ENCODE assay signal across 9 cellular contexts in the genomic region with DNA sequence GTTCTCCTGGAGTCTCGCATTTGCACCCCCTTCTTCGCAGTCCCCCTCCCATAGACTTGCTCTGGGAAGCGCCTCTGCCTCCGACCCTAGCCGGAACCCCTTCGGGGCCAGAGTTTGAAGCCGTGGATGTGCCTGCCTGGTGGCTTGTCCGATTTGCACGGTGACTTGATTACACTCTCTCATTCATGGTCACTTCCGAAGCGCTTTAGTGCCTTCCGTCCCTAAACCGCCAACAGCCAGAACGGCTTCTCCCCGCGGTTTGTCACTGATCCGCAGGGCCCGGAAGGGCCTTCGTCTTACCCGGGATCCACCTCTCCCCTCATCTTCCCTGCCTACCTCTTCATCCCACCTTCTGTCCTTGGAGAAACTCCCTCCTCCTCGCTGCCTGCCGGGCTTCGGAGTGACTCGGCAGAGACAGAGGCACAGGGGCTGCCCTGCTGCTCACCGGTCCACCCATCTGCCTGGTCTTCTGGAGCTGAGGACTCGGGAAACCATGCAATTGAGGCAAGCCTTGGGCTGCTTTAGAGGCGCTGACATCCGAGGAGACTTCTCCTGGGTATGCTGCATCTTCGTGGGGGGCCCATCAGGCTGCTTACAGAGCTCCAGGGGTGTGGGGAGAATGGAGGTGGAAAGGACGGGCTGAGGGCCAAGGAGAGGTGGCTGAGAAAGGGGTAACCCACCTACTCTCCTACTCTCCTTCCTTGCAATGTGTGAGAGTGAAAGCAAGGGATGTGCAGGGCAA. TPM values are rescaled to one million over a fixed set of nuclear protein-coding genes. Genes with fewer than 3 reads are reported as not detected.
DNase-seq lines count a peak whose midpoint lies in the region; ATAC-seq and TF ChIP-seq lines count a peak whose summit lies in the region.
"Had no signal": no experiment of that assay in that cellular context is flagged by ENCODE, and none has a peak within 500 bp of the region (broad histone marks: within the 10 kb centered on the region; RNA-seq: fewer than 3 reads in every experiment).

No MANE protein-coding gene starts in this region.

- peaks cover 62% of the 10 kb centered on the region for H3K4me1 Mint-ChIP-seq in CD14-positive monocyte
- peaks cover 73% of the 10 kb centered on the region for H3K4me1 Mint-ChIP-seq in nephron progenitor cell

- peak; percentile 29 for DNase-seq in CD14-positive monocyte (ENCODE audit: low spot score)
- DNase-seq in breast epithelium (ENCODE audit: low spot score in 2 of 2) = peak in 1 of 2 donors; percentile 39
- peak; percentile 36 for DNase-seq in nephron progenitor cell
- no peak for DNase-seq in NCI-H1694 (lab: John Stamatoyannopoulos, UW)
- no peak for DNase-seq in anterior cingulate cortex (lab: John Stamatoyannopoulos, UW)
- DNase-seq: NCI-H1048 had no signal

- peaks cover 18 to 33% of the 10 kb centered on the region in 2 donors for H3K36me3 Mint-ChIP-seq in CD14-positive monocyte
- H3K36me3 Mint-ChIP-seq in nephron progenitor cell (ENCODE audit: low read depth) = peaks cover 4% of the 10 kb centered on the region

- H3K9me3 Mint-ChIP-seq in CD14-positive monocyte (peaks cover 3 to 57% (median 38%) of the 10 kb centered on the region in 7 donors), nephron progenitor cell (no peaks in the 10 kb centered on the region)

- H3K27me3 ChIP-seq in HUES6 (ENCODE audit: control insufficient read depth, insufficient read depth, low read length) (peaks cover 100% of the 10 kb centered on the region), breast epithelium (peaks cover 22 to 98% of the 10 kb centered on the region in 2 donors)

- no peak for TF ChIP-seq POLR2A in breast epithelium (IDR thresholded peaks at IDR 0.05)

- peak overlapping the region; percentile 43 for H3K4me3 ChIP-seq in HUES6 (ENCODE audit: low read depth, low read length)
- H3K4me3 ChIP-seq in breast epithelium = peak overlapping the region in 2 of 3 donors; percentile 55 to 69

- TF ChIP-seq CTCF in CD14-positive monocyte (IDR thresholded peaks at IDR 0.05) (no peak), breast epithelium (IDR thresholded peaks at IDR 0.05) (no peak), nephron progenitor cell (IDR thresholded peaks at IDR 0.05) (no peak)

- H3K4me1 ChIP-seq in HUES6 (ENCODE audit: control insufficient read depth, insufficient read depth, low read length) (peaks cover 44% of the 10 kb centered on the region), breast epithelium (peaks cover 0 to 15% of the 10 kb centered on the region in 2 donors)

- no peaks in the 10 kb centered on the region for H3K9me3 ChIP-seq in HUES6 (ENCODE audit: control insufficient read depth, insufficient read depth, low read depth, low read length)
- no peaks in the 10 kb centered on the region for H3K9me3 ChIP-seq in breast epithelium

- H3K27ac ChIP-seq in HUES6 (ENCODE audit: low read depth, low read length) = no peak overlapping the region
- no peak overlapping the region for H3K27ac ChIP-seq in breast epithelium

- intact Hi-C loops in CD14-positive monocyte (cut with micrococcal nuclease) (loop anchor here (5.0 kb wide), 1 partner anchor 34 kb away; a partner anchor contains a TSS), breast epithelium (cut with DNase I; ENCODE audit: low total_unique reads) (no loop called here)

- peak overlapping the region; percentile 54 for H3K9ac ChIP-seq in HUES6 (ENCODE audit: low read length)

- peak overlapping the region in 1 of 7 donors; percentile 47 for H3K27ac Mint-ChIP-seq in CD14-positive monocyte
- H3K27ac Mint-ChIP-seq in nephron progenitor cell = no peak overlapping the region

- H3K36me3 ChIP-seq in HUES6 (ENCODE audit: control insufficient read depth, insufficient read depth, low read length) (no peaks in the 10 kb centered on the region), breast epithelium (no peaks in the 10 kb centered on the region)

- ATAC-seq in HG03439 (IDR thresholded peaks at IDR 0.05; ENCODE audit: unreplicated experiment) (no peak), HG02852 (IDR thresholded peaks at IDR 0.05; ENCODE audit: unreplicated experiment) (no peak)

- H3K4me3 Mint-ChIP-seq in CD14-positive monocyte = peak overlapping the region; percentile 72 to 93
- H3K4me3 Mint-ChIP-seq in nephron progenitor cell = peak overlapping the region; percentile 82

- H3K27me3 Mint-ChIP-seq in CD14-positive monocyte (ENCODE audit: low read depth in 3 of 3) (peaks cover 97 to 99% (median 99%) of the 10 kb centered on the region in 3 donors), nephron progenitor cell (ENCODE audit: low read depth, poor library complexity) (peaks cover 88% of the 10 kb centered on the region)

RNA-seq across cellular contexts. Expression of a gene that starts 0.8 kb away (rescaled TPM):
- not detected for polyA plus RNA-seq in CD14-positive monocyte
- total RNA-seq in breast epithelium = 1 to 10 TPM in 1 of 3 donors, not detected in 2; 1.9 TPM

RNA-seq across cellular contexts. Expression of a gene that starts 11.8 kb away (rescaled TPM):
- 1 to 10 TPM in 1 of 2 donors, under 1 TPM in 1; 0.33 to 3.2 TPM for polyA plus RNA-seq in CD14-positive monocyte
- total RNA-seq in breast epithelium = 10 to 100 TPM in 1 of 3 donors, 1 to 10 TPM in 2; 2.3 to 21.1 (median 5.2) TPM

RNA-seq across cellular contexts. Expression of a gene that starts 14.0 kb away (rescaled TPM):
- not detected for polyA plus RNA-seq in CD14-positive monocyte
- under 1 TPM in 2 of 3 donors, not detected in 1; 0.16 to 0.33 TPM for total RNA-seq in breast epithelium

RNA-seq across cellular contexts. Expression of a gene that starts 20.5 kb away (rescaled TPM):
- 1 to 10 TPM in 1 of 2 donors, under 1 TPM in 1; 0.55 to 1.9 TPM for polyA plus RNA-seq in CD14-positive monocyte
- total RNA-seq in breast epithelium = 10 to 100 TPM in 1 of 3 donors, 1 to 10 TPM in 2; 7.5 to 18.4 (median 9.0) TPM

RNA-seq across cellular contexts. Expression of a gene that starts 29.4 kb away (rescaled TPM):
- polyA plus RNA-seq in CD14-positive monocyte = not detected
- total RNA-seq in breast epithelium = 1 to 10 TPM; 4.6 to 8.8 (median 6.2) TPM

Comparison
In these comparisons a context has a peak if more than half of its experiments do, and no peak if none do; other contexts are left out.
1. DNase-seq: peak in CD14-positive monocyte (single experiment) and nephron progenitor cell (single experiment); none in NCI-H1694 (single experiment) and anterior cingulate cortex (0 of 58).